ENCODE assay signal across 21 cellular contexts in genomic region chr18:79942211-79942610, GRCh38. TPM values are rescaled to one million over a fixed set of nuclear protein-coding genes. Genes with fewer than 3 reads are reported as not detected.
DNase-seq lines count a peak whose midpoint lies in the region; ATAC-seq and TF ChIP-seq lines count a peak whose summit lies in the region.
"Had no signal": no experiment of that assay in that cellular context is flagged by ENCODE, and none has a peak within 500 bp of the region (broad histone marks: within the 10 kb centered on the region; RNA-seq: fewer than 3 reads in every experiment).

No MANE protein-coding gene starts in this region.

- H3K27ac Mint-ChIP-seq in type B pancreatic cell: no peak overlapping the region
- no peak overlapping the region for H3K27ac Mint-ChIP-seq in activated T-helper 17 cell treated with anti-CD3 and anti-CD28 coated beads, Interleukin-2, amount 50 U/mL, for 72 hours
- H3K27ac Mint-ChIP-seq: activated CD4-positive, alpha-beta memory T cell treated with anti-CD3 and anti-CD28 coated beads, Interleukin-2, amount 10 ng/mL, durations not matched to agents 7 days and 5 days; activated T-cell treated with anti-CD3 and anti-CD28 coated beads, Interleukin-2, amount 50 U/mL, for 24 hours; natural killer cell had no signal

- peaks cover 4% of the 10 kb centered on the region for H4K20me1 ChIP-seq in mammary epithelial cell (ENCODE audit: insufficient read depth, low read length)

- peak in 1 of 2 donors; percentile 15 for DNase-seq in breast epithelium (ENCODE audit: low spot score in 2 of 2)
- DNase-seq in mammary epithelial cell: no peak
- peak; percentile 12 for DNase-seq in mesenteric fat pad (ENCODE audit: low spot score)
- peak; percentile 37 for DNase-seq in type B pancreatic cell (ENCODE audit: extremely low spot score, unreplicated experiment)
- DNase-seq in ecto neural progenitor cell (ENCODE audit: low spot score): no peak
- DNase-seq: ACHN; activated CD4-positive, alpha-beta memory T cell treated with anti-CD3 and anti-CD28 coated beads, Interleukin-2, amount 10 ng/mL, durations not matched to agents 7 days and 5 days; DMS 273 treated with DMSO at 0.1 percent for 48 hours; effector memory CD8-positive, alpha-beta T cell; mesenchymal stem cell; natural killer cell; NCI-H2171; SHP77; stimulated activated CD4-positive, alpha-beta T cell treated with anti-CD3 and anti-CD28 coated beads, Interleukin-2, amount 100 ng/mL, for 24 hours; uterus had no signal

- H3K4me1 ChIP-seq in breast epithelium (peaks cover 0 to 6% of the 10 kb centered on the region in 2 donors), mammary epithelial cell (ENCODE audit: insufficient read depth, low read length) (peaks cover 16% of the 10 kb centered on the region)
- H3K4me1 ChIP-seq: uterus had no signal

- CTCF ChIA-PET in mammary epithelial cell (lab: Charles Lee; ENCODE audit: low non-redundant PET): no interaction called here

- H3K79me2 ChIP-seq in mammary epithelial cell (ENCODE audit: insufficient read depth, low read length): peaks cover 98% of the 10 kb centered on the region

- H3K4me3 Mint-ChIP-seq in type B pancreatic cell: no peak overlapping the region
- H3K4me3 Mint-ChIP-seq in activated T-helper 17 cell treated with anti-CD3 and anti-CD28 coated beads, Interleukin-2, amount 50 U/mL, for 72 hours: no peak overlapping the region
- H3K4me3 Mint-ChIP-seq: activated CD4-positive, alpha-beta memory T cell treated with anti-CD3 and anti-CD28 coated beads, Interleukin-2, amount 10 ng/mL, durations not matched to agents 7 days and 5 days; activated T-cell treated with anti-CD3 and anti-CD28 coated beads, Interleukin-2, amount 50 U/mL, for 24 hours; effector memory CD8-positive, alpha-beta T cell; natural killer cell; stimulated activated naive CD8-positive, alpha-beta T cell treated with anti-CD3 and anti-CD28 coated beads, Interleukin-15, amount 100 ng/mL, for 72 hours had no signal

- no peaks in the 10 kb centered on the region for H3K27me3 Mint-ChIP-seq in type B pancreatic cell
- H3K27me3 Mint-ChIP-seq in activated T-helper 17 cell treated with anti-CD3 and anti-CD28 coated beads, Interleukin-2, amount 50 U/mL, for 72 hours: no peaks in the 10 kb centered on the region
- H3K27me3 Mint-ChIP-seq: activated CD4-positive, alpha-beta memory T cell treated with anti-CD3 and anti-CD28 coated beads, Interleukin-2, amount 10 ng/mL, durations not matched to agents 7 days and 5 days; activated T-cell treated with anti-CD3 and anti-CD28 coated beads, Interleukin-2, amount 50 U/mL, for 24 hours; effector memory CD8-positive, alpha-beta T cell; stimulated activated naive CD8-positive, alpha-beta T cell treated with anti-CD3 and anti-CD28 coated beads, Interleukin-15, amount 100 ng/mL, for 72 hours had no signal

- no peak overlapping the region for H3K4me2 ChIP-seq in mammary epithelial cell (ENCODE audit: insufficient read depth, low read depth, low read length)

- dilution Hi-C loops in mammary epithelial cell (cut with HindIII; ENCODE audit: low sequenced_read_pairs): no loop called here

- intact Hi-C loops in breast epithelium (cut with DNase I; ENCODE audit: low total_unique reads) (no loop called here), mammary epithelial cell (cut with micrococcal nuclease) (no loop called here)

- TF ChIP-seq CTCF in breast epithelium (IDR thresholded peaks at IDR 0.05) (no peak), mammary epithelial cell (conservative IDR thresholded peaks at IDR 0.05 in 1 of 2, IDR thresholded peaks at IDR 0.05 in 1 of 2; ENCODE audit: extremely low read depth in 1 of 2, insufficient read depth in 1 of 2, low read depth in 1 of 2, low read length in 2 of 2) (no peak), type B pancreatic cell (conservative IDR thresholded peaks at IDR 0.05) (no peak)

- WGBS in mammary epithelial cell (ENCODE audit: low coverage, missing lambda C conversion rate): 69% methylated on average over 6 of the region's 7 CpGs

- ATAC-seq in GM21528 (IDR thresholded peaks at IDR 0.05; ENCODE audit: low FRiP score, unreplicated experiment): no peak
- no peak for ATAC-seq in activated T-helper 17 cell treated with anti-CD3 and anti-CD28 coated beads, Interleukin-2, amount 50 U/mL, for 72 hours (replicated peaks)
- ATAC-seq: effector memory CD8-positive, alpha-beta T cell; GM12878; natural killer cell; stimulated activated naive CD8-positive, alpha-beta T cell treated with anti-CD3 and anti-CD28 coated beads, Interleukin-15, amount 100 ng/mL, for 72 hours had no signal

- H3K36me3 Mint-ChIP-seq in type B pancreatic cell: peaks cover 32% of the 10 kb centered on the region
- peaks cover 47% of the 10 kb centered on the region for H3K36me3 Mint-ChIP-seq in activated T-helper 17 cell treated with anti-CD3 and anti-CD28 coated beads, Interleukin-2, amount 50 U/mL, for 72 hours (ENCODE audit: low read depth)

- in situ Hi-C loops in mammary epithelial cell (cut with MboI; ENCODE audit: low sequenced_read_pairs in 2 of 2): no loop called here

- no peaks in the 10 kb centered on the region for H3K9me3 Mint-ChIP-seq in type B pancreatic cell
- no peaks in the 10 kb centered on the region for H3K9me3 Mint-ChIP-seq in activated T-helper 17 cell treated with anti-CD3 and anti-CD28 coated beads, Interleukin-2, amount 50 U/mL, for 72 hours
- H3K9me3 Mint-ChIP-seq: activated CD4-positive, alpha-beta memory T cell treated with anti-CD3 and anti-CD28 coated beads, Interleukin-2, amount 10 ng/mL, durations not matched to agents 7 days and 5 days; effector memory CD8-positive, alpha-beta T cell; natural killer cell; stimulated activated naive CD8-positive, alpha-beta T cell treated with anti-CD3 and anti-CD28 coated beads, Interleukin-15, amount 100 ng/mL, for 72 hours had no signal

- no peaks in the 10 kb centered on the region for H3K36me3 ChIP-seq in breast epithelium
- no peaks in the 10 kb centered on the region for H3K36me3 ChIP-seq in mammary epithelial cell (ENCODE audit: insufficient read depth, low read length)
- H3K36me3 ChIP-seq: uterus had no signal

- peaks cover 19% of the 10 kb centered on the region for H3K4me1 Mint-ChIP-seq in type B pancreatic cell (ENCODE audit: unreplicated experiment)
- peaks cover 16% of the 10 kb centered on the region for H3K4me1 Mint-ChIP-seq in activated T-helper 17 cell treated with anti-CD3 and anti-CD28 coated beads, Interleukin-2, amount 50 U/mL, for 72 hours

- no peak overlapping the region for H3K9ac ChIP-seq in mammary epithelial cell (ENCODE audit: insufficient read depth, low read length)

- no TSS peak for BruUV-seq in mammary epithelial cell (replicated peaks; lab: Mats Ljungman, UMichigan)

- H3K4me3 ChIP-seq in breast epithelium: no peak overlapping the region
- no peak overlapping the region for H3K4me3 ChIP-seq in mammary epithelial cell (replicated peaks in 1 of 3; ENCODE audit: insufficient read depth in 1 of 3, low read depth in 2 of 3, low read length in 3 of 3)
- H3K4me3 ChIP-seq: GM12878, uterus had no signal

- H3K27me3 ChIP-seq in breast epithelium (no peaks in the 10 kb centered on the region), mammary epithelial cell (ENCODE audit: insufficient read depth, low read length) (no peaks in the 10 kb centered on the region)
- H3K27me3 ChIP-seq: uterus had no signal

- no peak overlapping the region for H2AFZ ChIP-seq in mammary epithelial cell (ENCODE audit: low read depth, low read length)

- H3K27ac ChIP-seq in breast epithelium (peak overlapping the region; percentile 75 to 82), mammary epithelial cell (ENCODE audit: insufficient read depth, low read depth, low read length) (no peak overlapping the region), cingulate gyrus (ENCODE audit: low read depth, low read length) (peak overlapping the region; percentile 47)
- H3K27ac ChIP-seq: uterus had no signal

- TF ChIP-seq POLR2A in breast epithelium (IDR thresholded peaks at IDR 0.05): no peak

- H3K9me3 ChIP-seq in breast epithelium (no peaks in the 10 kb centered on the region), mammary epithelial cell (replicated peaks; ENCODE audit: insufficient read depth, low read length) (no peaks in the 10 kb centered on the region)
- H3K9me3 ChIP-seq: uterus had no signal

RNA-seq across cellular contexts. Expression of gene SLC66A2, which starts 9.2 kb away (rescaled TPM):
- total RNA-seq in breast epithelium (100 to 1,000 TPM in 1 of 3 donors, 10 to 100 TPM in 2; 45.2 to 141 (median 65.9) TPM), mammary epithelial cell (10 to 100 TPM; 40.0 to 42.7 TPM), mesenteric fat pad (85.9 TPM), type B pancreatic cell (ENCODE audit: low replicate concordance) (39.3 and 39.7 TPM in 2 replicates)
- 28.8 TPM for polyA plus RNA-seq in mammary epithelial cell
- 40.9 TPM for polyA minus RNA-seq in mammary epithelial cell
- 10 to 100 TPM; 16.8 to 19.5 TPM for total RNA-seq in activated T-helper 17 cell treated with anti-CD3 and anti-CD28 coated beads, Interleukin-2, amount 50 U/mL, for 72 hours

RNA-seq across cellular contexts. Expression of gene HSBP1L1, which starts 22.2 kb away (rescaled TPM):
- 10 to 100 TPM; 24.6 to 42.1 (median 38.3) TPM for total RNA-seq in breast epithelium
- total RNA-seq in mammary epithelial cell: 10 to 100 TPM; 14.2 to 33.8 TPM
- polyA plus RNA-seq in mammary epithelial cell: 21.0 TPM
- 22.9 TPM for polyA minus RNA-seq in mammary epithelial cell
- 18.8 TPM for total RNA-seq in mesenteric fat pad
- 9.9 and 25.0 TPM in 2 replicates for total RNA-seq in type B pancreatic cell (ENCODE audit: low replicate concordance)
- total RNA-seq in activated T-helper 17 cell treated with anti-CD3 and anti-CD28 coated beads, Interleukin-2, amount 50 U/mL, for 72 hours: 1 to 10 TPM; 2.7 to 9.2 TPM

RNA-seq across cellular contexts. Expression of gene TXNL4A, which starts 46.2 kb away (rescaled TPM):
- total RNA-seq in breast epithelium: 10 to 100 TPM; 21.4 to 39.2 (median 23.9) TPM
- total RNA-seq in mammary epithelial cell: 100 to 1,000 TPM in 1 of 2 donors, 10 to 100 TPM in 1; 32.8 to 100 TPM
- 102 TPM for polyA plus RNA-seq in mammary epithelial cell
- polyA minus RNA-seq in mammary epithelial cell: 27.5 TPM
- total RNA-seq in mesenteric fat pad: 107 TPM
- 103 and 126 TPM in 2 replicates for total RNA-seq in type B pancreatic cell (ENCODE audit: low replicate concordance)
- 100 to 1,000 TPM; 115 to 197 TPM for total RNA-seq in activated T-helper 17 cell treated with anti-CD3 and anti-CD28 coated beads, Interleukin-2, amount 50 U/mL, for 72 hours

Comparison
In these comparisons a context has a peak if more than half of its experiments do, and no peak if none do; other contexts are left out.
1. DNase-seq: peak in mesenteric fat pad (single experiment) and type B pancreatic cell (single experiment); none in mammary epithelial cell (single experiment) and ecto neural progenitor cell (single experiment).